16 cellular contexts compared by ENCODE assay signal in genomic region chr22:47449508-47450270, GRCh38.
DNase-seq lines count a peak whose midpoint lies in the region; ATAC-seq and TF ChIP-seq lines count a peak whose summit lies in the region.
"Had no signal": no experiment of that assay in that cellular context is flagged by ENCODE, and none has a peak within 500 bp of the region (broad histone marks: within the 10 kb centered on the region; RNA-seq: fewer than 3 reads in every experiment).

No MANE protein-coding gene starts in this region.

- TF ChIP-seq EP300 in esophagus muscularis mucosa (IDR thresholded peaks at IDR 0.05), result no peak

- H3K36me3 ChIP-seq in esophagus muscularis mucosa, result no peaks in the 10 kb centered on the region
- H3K36me3 ChIP-seq: BLaER1 treated with 17β-estradiol and CSF1 and Interleukin-3, amounts not matched to agents 10 nM and 100 nM had no signal

- no peak overlapping the region for H3K27ac ChIP-seq in esophagus muscularis mucosa (replicated peaks in 1 of 4)
- H3K27ac ChIP-seq: BLaER1 treated with 17β-estradiol and CSF1 and Interleukin-3, amounts not matched to agents 10 nM and 100 nM had no signal

- TF ChIP-seq CTCF in GM13977 (IDR thresholded peaks at IDR 0.05; ENCODE audit: extremely low read depth, insufficient read depth, missing control alignments) (no peak), esophagus muscularis mucosa (IDR thresholded peaks at IDR 0.05) (no peak)

- ATAC-seq in GM19351 (IDR thresholded peaks at IDR 0.05; ENCODE audit: unreplicated experiment), result no peak
- no peak for ATAC-seq in GM21717 (IDR thresholded peaks at IDR 0.05; ENCODE audit: unreplicated experiment)
- ATAC-seq in GM19452 (IDR thresholded peaks at IDR 0.05; ENCODE audit: unreplicated experiment), result no peak
- ATAC-seq: GM23338 had no signal

- intact Hi-C loops in esophagus muscularis mucosa (cut with DNase I), result no loop called here

- H3K27me3 ChIP-seq in esophagus muscularis mucosa, result peaks cover 0 to 48% (median 0%) of the 10 kb centered on the region in 4 donors
- H3K27me3 ChIP-seq: BLaER1 treated with 17β-estradiol and CSF1 and Interleukin-3, amounts not matched to agents 10 nM and 100 nM had no signal

- TF ChIP-seq POLR2A in esophagus muscularis mucosa (IDR thresholded peaks at IDR 0.05; ENCODE audit: low read depth), result no peak

- no peaks in the 10 kb centered on the region for H3K4me1 ChIP-seq in esophagus muscularis mucosa
- H3K4me1 ChIP-seq: BLaER1 treated with 17β-estradiol and CSF1 and Interleukin-3, amounts not matched to agents 10 nM and 100 nM had no signal

- DNase-seq in COLO668 (lab: John Stamatoyannopoulos, UW; ENCODE audit: unreplicated experiment) (peak; percentile 12), GM13977 (ENCODE audit: low spot score) (peak; percentile 4), NCI-H2029 treated with DMSO at 0.1 percent for 48 hours (lab: John Stamatoyannopoulos, UW) (peak; percentile 9), esophagus muscularis mucosa (ENCODE audit: extremely low spot score) (peak; percentile 78), NCI-H774 (lab: John Stamatoyannopoulos, UW) (no peak)
- DNase-seq: ACHN; CD4-positive, alpha-beta T cell; DND-41; GDM1; H9; IMR-90 had no signal

- in situ Hi-C loops in GM13977 (cut with MboI; ENCODE audit: low pct_unique_long_range_greater_than_20kb, low sequenced_read_pairs, unreplicated experiment), result no loop called here

- WGBS in esophagus muscularis mucosa, result 85% methylated on average over 12 of the region's 12 CpGs

- H3K4me3 ChIP-seq in esophagus muscularis mucosa, result no peak overlapping the region
- H3K4me3 ChIP-seq: BLaER1 treated with 17β-estradiol and CSF1 and Interleukin-3, amounts not matched to agents 10 nM and 100 nM; GM23338 had no signal

- peaks cover 0 to 15% (median 11%) of the 10 kb centered on the region in 4 donors for H3K9me3 ChIP-seq in esophagus muscularis mucosa
